ENCODE assay signal across 23 cellular contexts in the genomic region with DNA sequence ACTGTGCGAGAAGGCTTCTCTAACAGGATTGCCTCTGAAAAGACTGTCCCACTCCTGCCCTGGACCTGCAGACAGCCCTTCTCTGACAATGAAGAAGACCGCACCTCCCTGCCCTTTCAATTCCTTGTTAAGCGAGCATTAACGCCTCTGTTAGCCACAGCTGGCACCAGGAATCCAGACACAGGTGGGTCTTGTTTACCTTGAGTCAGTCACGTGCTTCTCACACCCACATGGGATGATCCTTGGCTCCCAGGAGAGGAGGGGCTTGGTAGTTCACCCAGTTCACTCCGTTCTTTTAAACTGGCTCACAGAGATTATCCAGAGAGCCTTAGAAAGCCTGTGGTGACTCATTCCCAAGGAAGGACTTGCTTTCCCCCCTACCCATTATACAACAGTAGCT.
DNase-seq lines count a peak whose midpoint lies in the region; ATAC-seq and TF ChIP-seq lines count a peak whose summit lies in the region.
"Had no signal": no experiment of that assay in that cellular context is flagged by ENCODE, and none has a peak within 500 bp of the region (broad histone marks: within the 10 kb centered on the region; RNA-seq: fewer than 3 reads in every experiment).

No MANE protein-coding gene starts in this region.

- no peak overlapping the region for H3K27ac Mint-ChIP-seq in Caco-2 (ENCODE audit: unreplicated experiment)
- H3K27ac Mint-ChIP-seq: activated naive CD8-positive, alpha-beta T cell treated with anti-CD3 and anti-CD28 coated beads, Interleukin-2, amount 10 ng/mL, durations not matched to agents 7 days and 5 days; activated T-helper 1 cell treated with anti-CD3 and anti-CD28 coated beads, Interleukin-12 subunit alpha, Interleukin-12 subunit beta, Interleukin-2, Interleukin-4 antibody, amounts not matched to agents 30 ng/mL and 10 ng/mL and 1 ng/mL, durations not matched to agents 14 hours and 24 hours and 36 hours; CD4-positive, CD25-positive, alpha-beta regulatory T cell had no signal

- no peaks in the 10 kb centered on the region for H3K79me2 ChIP-seq in osteoblast (ENCODE audit: insufficient read depth, low read length)

- H3K36me3 Mint-ChIP-seq in Caco-2 (ENCODE audit: insufficient read depth, unreplicated experiment): no peaks in the 10 kb centered on the region
- H3K36me3 Mint-ChIP-seq: activated naive CD8-positive, alpha-beta T cell treated with anti-CD3 and anti-CD28 coated beads, Interleukin-2, amount 10 ng/mL, durations not matched to agents 7 days and 5 days; CD4-positive, CD25-positive, alpha-beta regulatory T cell had no signal

- H4K20me1 ChIP-seq in osteoblast (ENCODE audit: insufficient read depth, low read length): no peaks in the 10 kb centered on the region

- H3K27me3 ChIP-seq in Caco-2 (replicated peaks; ENCODE audit: control insufficient read depth, insufficient read depth, low read length) (no peaks in the 10 kb centered on the region; the same call in 1 of the 2 replicates), HUES48 (ENCODE audit: control insufficient read depth, insufficient read depth, low read length) (no peaks in the 10 kb centered on the region), RWPE2 (ENCODE audit: insufficient read depth, poor library complexity, severe bottlenecking) (no peaks in the 10 kb centered on the region), osteoblast (ENCODE audit: insufficient read depth, low read length) (no peaks in the 10 kb centered on the region)
- H3K27me3 ChIP-seq: brain microvascular endothelial cell, gastroesophageal sphincter, SJSA1, tibial artery had no signal

- H3K9me3 ChIP-seq in Caco-2 (peaks cover 5% of the 10 kb centered on the region; the same call in 1 of the 2 replicates), HUES48 (ENCODE audit: control insufficient read depth, insufficient read depth, low read length) (no peaks in the 10 kb centered on the region), RWPE2 (ENCODE audit: severe bottlenecking) (no peaks in the 10 kb centered on the region), osteoblast (ENCODE audit: low read depth, low read length) (peaks cover 2% of the 10 kb centered on the region)
- H3K9me3 ChIP-seq: gastroesophageal sphincter, SJSA1, tibial artery had no signal

- BruUV-seq in Caco-2 (replicated peaks; lab: Mats Ljungman, UMichigan): no TSS peak

- H3K27me3 Mint-ChIP-seq in Caco-2 (ENCODE audit: insufficient read depth, unreplicated experiment): peaks cover 10% of the 10 kb centered on the region
- H3K27me3 Mint-ChIP-seq: activated naive CD8-positive, alpha-beta T cell treated with anti-CD3 and anti-CD28 coated beads, Interleukin-2, amount 10 ng/mL, durations not matched to agents 7 days and 5 days; CD4-positive, CD25-positive, alpha-beta regulatory T cell had no signal

- POLR2A ChIA-PET in Caco-2 (lab: Charles Lee): no interaction called here

- H3K4me1 Mint-ChIP-seq in Caco-2 (ENCODE audit: low read depth, unreplicated experiment): no peaks in the 10 kb centered on the region
- H3K4me1 Mint-ChIP-seq: activated naive CD8-positive, alpha-beta T cell treated with anti-CD3 and anti-CD28 coated beads, Interleukin-2, amount 10 ng/mL, durations not matched to agents 7 days and 5 days; CD4-positive, CD25-positive, alpha-beta regulatory T cell had no signal

- no peak overlapping the region for H2AFZ ChIP-seq in osteoblast (ENCODE audit: low read length)

- CTCF ChIA-PET in Caco-2 (lab: Charles Lee): no interaction called here

- H3K9ac ChIP-seq in HUES48 (ENCODE audit: low read depth, low read length): no peak overlapping the region

- H3K36me3 ChIP-seq in Caco-2 (ENCODE audit: control insufficient read depth, insufficient read depth, low read length) (no peaks in the 10 kb centered on the region), HUES48 (ENCODE audit: control insufficient read depth, insufficient read depth, low read length) (no peaks in the 10 kb centered on the region), RWPE2 (ENCODE audit: low read depth) (no peaks in the 10 kb centered on the region), osteoblast (ENCODE audit: insufficient read depth, low read length) (no peaks in the 10 kb centered on the region)
- H3K36me3 ChIP-seq: brain microvascular endothelial cell, gastroesophageal sphincter, SJSA1, tibial artery had no signal

- peaks cover 4% of the 10 kb centered on the region; the same call in 1 of the 2 replicates for H3K4me1 ChIP-seq in Caco-2
- peaks cover 3% of the 10 kb centered on the region; the same call in 1 of the 2 replicates for H3K4me1 ChIP-seq in HUES48 (ENCODE audit: control insufficient read depth, insufficient read depth, low read length)
- no peaks in the 10 kb centered on the region for H3K4me1 ChIP-seq in RWPE2 (ENCODE audit: insufficient read depth, poor library complexity, severe bottlenecking)
- H3K4me1 ChIP-seq in osteoblast (ENCODE audit: insufficient read depth, low read length): no peaks in the 10 kb centered on the region
- H3K4me1 ChIP-seq: gastroesophageal sphincter, SJSA1, tibial artery had no signal

- H3K27ac ChIP-seq in HUES48 (ENCODE audit: low read depth, low read length) (peak overlapping the region; percentile 57), RWPE2 (ENCODE audit: poor library complexity, severe bottlenecking) (no peak overlapping the region), osteoblast (ENCODE audit: low read depth, low read length) (no peak overlapping the region)
- H3K27ac ChIP-seq: brain microvascular endothelial cell, gastroesophageal sphincter, SJSA1, tibial artery had no signal

- no peak overlapping the region for H3K4me3 Mint-ChIP-seq in Caco-2 (ENCODE audit: unreplicated experiment)
- H3K4me3 Mint-ChIP-seq: activated naive CD8-positive, alpha-beta T cell treated with anti-CD3 and anti-CD28 coated beads, Interleukin-2, amount 10 ng/mL, durations not matched to agents 7 days and 5 days; activated T-helper 1 cell treated with anti-CD3 and anti-CD28 coated beads, Interleukin-12 subunit alpha, Interleukin-12 subunit beta, Interleukin-2, Interleukin-4 antibody, amounts not matched to agents 30 ng/mL and 10 ng/mL and 1 ng/mL, durations not matched to agents 14 hours and 24 hours and 36 hours; CD4-positive, CD25-positive, alpha-beta regulatory T cell had no signal

- H3K4me3 ChIP-seq in Caco-2 (ENCODE audit: low read depth, low read length) (no peak overlapping the region), HUES48 (ENCODE audit: low read depth, low read length) (no peak overlapping the region), RWPE2 (ENCODE audit: severe bottlenecking) (no peak overlapping the region), osteoblast (ENCODE audit: insufficient read depth, low read length) (no peak overlapping the region)
- H3K4me3 ChIP-seq: gastroesophageal sphincter, SJSA1, tibial artery had no signal

- ATAC-seq in RWPE2 (ENCODE audit: low read depth): peak; percentile 81
- no peak for ATAC-seq in stimulated activated naive CD8-positive, alpha-beta T cell treated with anti-CD3 and anti-CD28 coated beads, Interleukin-15, Interleukin-2, amounts not matched to agents 100 U/mL and 50 U/mL, for 24 hours
- ATAC-seq: activated CD4-positive, CD25-positive, alpha-beta regulatory T cell treated with anti-CD3 and anti-CD28 coated beads, Interleukin-2, amount 50 U/mL, for 24 hours; gastroesophageal sphincter; left ventricle myocardium superior; right cardiac atrium had no signal

- intact Hi-C loops in Caco-2 (cut with micrococcal nuclease; ENCODE audit: unreplicated experiment): no loop called here

- DNase-seq in Caco-2: peak; percentile 10 to 40
- peak; percentile 39 for DNase-seq in RWPE2 (ENCODE audit: low spot score)
- DNase-seq in islet precursor cell: peak; percentile 92
- no peak for DNase-seq in COR-L47 (lab: John Stamatoyannopoulos, UW)
- DNase-seq in osteoblast (ENCODE audit: insufficient read length, low spot score, missing footprints): no peak
- DNase-seq in stimulated activated naive CD8-positive, alpha-beta T cell treated with anti-CD3 and anti-CD28 coated beads, Interleukin-15, Interleukin-2, amounts not matched to agents 100 U/mL and 50 U/mL, for 24 hours: no peak
- no peak for DNase-seq in NCI-H446 treated with DMSO at 0.1 percent for 48 hours (lab: John Stamatoyannopoulos, UW)
- DNase-seq: activated naive CD8-positive, alpha-beta T cell treated with anti-CD3 and anti-CD28 coated beads, Interleukin-2, amount 10 ng/mL, durations not matched to agents 7 days and 5 days; brain microvascular endothelial cell; CD4-positive, CD25-positive, alpha-beta regulatory T cell; HCEC 1CT; Kasumi-1; left ventricle myocardium superior; NCI-H2227 treated with DMSO at 0.1 percent for 48 hours; OCI-M1; right cardiac atrium; stimulated activated naive CD4-positive, alpha-beta T cell; tibial artery had no signal

- H3K4me2 ChIP-seq in osteoblast (ENCODE audit: insufficient read depth, low read length): no peak overlapping the region

- H3K9me3 Mint-ChIP-seq in Caco-2 (ENCODE audit: unreplicated experiment): no peaks in the 10 kb centered on the region
- H3K9me3 Mint-ChIP-seq: activated naive CD8-positive, alpha-beta T cell treated with anti-CD3 and anti-CD28 coated beads, Interleukin-2, amount 10 ng/mL, durations not matched to agents 7 days and 5 days; activated T-helper 1 cell treated with anti-CD3 and anti-CD28 coated beads, Interleukin-12 subunit alpha, Interleukin-12 subunit beta, Interleukin-2, Interleukin-4 antibody, amounts not matched to agents 30 ng/mL and 10 ng/mL and 1 ng/mL, durations not matched to agents 14 hours and 24 hours and 36 hours had no signal

- no peak for TF ChIP-seq CTCF in Caco-2 (IDR thresholded peaks at IDR 0.05; ENCODE audit: insufficient read depth in 1 of 2, low read depth in 1 of 2, low read length in 1 of 2, severe bottlenecking in 1 of 2, unreplicated experiment in 1 of 2)
- TF ChIP-seq CTCF in RWPE2 (IDR thresholded peaks at IDR 0.05; ENCODE audit: poor library complexity, severe bottlenecking): no peak
- no peak for TF ChIP-seq CTCF in osteoblast (IDR thresholded peaks at IDR 0.05; ENCODE audit: extremely low read depth, low read depth, low read length)

Comparison
In these comparisons a context has a peak if more than half of its experiments do, and no peak if none do; other contexts are left out.
1. DNase-seq: peak in Caco-2 (2 of 2), RWPE2 (single experiment) and islet precursor cell (single experiment); none in COR-L47 (single experiment), osteoblast (single experiment), stimulated activated naive CD8-positive, alpha-beta T cell treated with anti-CD3 and anti-CD28 coated beads, Interleukin-15, Interleukin-2, amounts not matched to agents 100 U/mL and 50 U/mL, for 24 hours (single experiment) and NCI-H446 treated with DMSO at 0.1 percent for 48 hours (single experiment).